In the genomic region with DNA sequence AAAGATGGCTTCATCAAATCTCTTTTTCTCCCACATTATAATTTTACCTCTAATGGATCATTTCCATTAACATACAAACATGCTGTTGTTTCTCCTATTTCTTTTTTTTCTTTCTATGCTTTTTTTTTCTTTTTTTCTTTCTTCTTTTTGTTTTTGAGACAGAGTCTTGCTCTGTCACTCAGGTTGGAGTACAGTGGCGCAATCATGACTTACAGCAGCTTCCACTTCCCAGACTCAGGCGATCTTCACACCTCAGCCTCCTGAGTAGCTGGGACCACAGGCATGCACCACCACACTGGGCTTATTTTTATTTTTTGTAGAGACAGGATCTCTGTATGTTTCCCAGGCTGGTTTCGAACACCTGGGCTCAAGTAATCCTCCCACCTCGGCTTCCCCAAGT, we compare ENCODE assay signal across 27 cellular contexts. TPM values are rescaled to one million over a fixed set of nuclear protein-coding genes. Genes with fewer than 3 reads are reported as not detected.
DNase-seq lines count a peak whose midpoint lies in the region; ATAC-seq, FAIRE-seq and TF ChIP-seq lines count a peak whose summit lies in the region.
"Had no signal": no experiment of that assay in that cellular context is flagged by ENCODE, and none has a peak within 500 bp of the region (broad histone marks: within the 10 kb centered on the region; RNA-seq: fewer than 3 reads in every experiment).

No MANE protein-coding gene starts in this region.

- H3K4me1 Mint-ChIP-seq in activated naive CD4-positive, alpha-beta T cell treated with anti-CD3 and anti-CD28 coated beads for 36 hours (ENCODE audit: low read depth) = peaks cover 4% of the 10 kb centered on the region

- H3K36me3 ChIP-seq in adrenal gland (replicated peaks in 1 of 2) (no peaks in the 10 kb centered on the region), endothelial cell of umbilical vein (ENCODE audit: control insufficient read depth in 2 of 2, extremely low read depth in 1 of 2, insufficient read depth in 2 of 2, low read length in 2 of 2) (no peaks in the 10 kb centered on the region), upper lobe of left lung (no peaks in the 10 kb centered on the region), ovary (no peaks in the 10 kb centered on the region), esophagus squamous epithelium (no peaks in the 10 kb centered on the region)
- H3K36me3 ChIP-seq: BE2C had no signal

- no peaks in the 10 kb centered on the region for H4K20me1 ChIP-seq in endothelial cell of umbilical vein (replicated peaks; ENCODE audit: control insufficient read depth, extremely low read depth, insufficient read depth, low read length)

- no peak overlapping the region for H3K9ac ChIP-seq in endothelial cell of umbilical vein (replicated peaks; ENCODE audit: extremely low read depth, insufficient read depth, low read length)
- H3K9ac ChIP-seq: KMS-11 had no signal

- TF ChIP-seq CTCF in adrenal gland (IDR thresholded peaks at IDR 0.05) (no peak), endothelial cell of umbilical vein (IDR thresholded peaks at IDR 0.05; ENCODE audit: extremely low read depth in 1 of 2, insufficient read depth in 1 of 2, low read depth in 1 of 2, low read length in 2 of 2) (no peak), upper lobe of left lung (IDR thresholded peaks at IDR 0.05) (no peak), ovary (IDR thresholded peaks at IDR 0.05) (no peak), esophagus squamous epithelium (IDR thresholded peaks at IDR 0.05) (no peak)

- no peak for DNase-seq in activated naive CD4-positive, alpha-beta T cell treated with anti-CD3 and anti-CD28 coated beads, Interleukin-2, amount 50 U/mL, for 72 hours (ENCODE audit: low spot score in 2 of 2)
- no peak for DNase-seq in activated naive CD4-positive, alpha-beta T cell treated with anti-CD3 and anti-CD28 coated beads for 36 hours
- DNase-seq in adrenal gland (peak in 1 of 7 donors; percentile 13), endothelial cell of umbilical vein (ENCODE audit: low read depth, low spot score) (no peak), OCI-M2 (lab: John Stamatoyannopoulos, UW; ENCODE audit: unreplicated experiment) (no peak), upper lobe of left lung (no peak), ovary (no peak), esophagus squamous epithelium (lab: John Stamatoyannopoulos, UW) (no peak)
- DNase-seq: 8988T; ACHN; BE2C; CD4-positive, CD25-positive, alpha-beta regulatory T cell; EL; GDM1; IMR-90; NCI-H1105 treated with DMSO at 0.1 percent for 48 hours; NCI-H146; NCI-H1930; NCI-H2107; NCI-H446; NCI-H524 treated with DMSO at 0.1 percent for 48 hours; NCI-H774; SHP77 treated with DMSO at 0.1 percent for 48 hours had no signal

- FAIRE-seq in endothelial cell of umbilical vein (lab: Jason Lieb, UNC) = peak; percentile 50
- FAIRE-seq: GM12878 had no signal

- no peak overlapping the region for H3K4me3 Mint-ChIP-seq in activated naive CD4-positive, alpha-beta T cell treated with anti-CD3 and anti-CD28 coated beads for 36 hours
- H3K4me3 Mint-ChIP-seq: GM23338 had no signal

- no peaks in the 10 kb centered on the region for H3K27me3 Mint-ChIP-seq in activated naive CD4-positive, alpha-beta T cell treated with anti-CD3 and anti-CD28 coated beads for 36 hours (ENCODE audit: low read depth)
- H3K27me3 Mint-ChIP-seq: CD4-positive, CD25-positive, alpha-beta regulatory T cell had no signal

- CTCF ChIA-PET in activated naive CD4-positive, alpha-beta T cell treated with anti-CD3 and anti-CD28 coated beads for 36 hours (lab: Charles Lee) = no interaction called here
- CTCF ChIA-PET in endothelial cell of umbilical vein (lab: Charles Lee) = no interaction called here

- no peaks in the 10 kb centered on the region for H3K9me1 ChIP-seq in endothelial cell of umbilical vein (replicated peaks; ENCODE audit: control insufficient read depth, extremely low read depth, insufficient read depth, low read length)

- 78 to 93% (median 90%) methylated on average over 4 of the region's 4 CpGs for WGBS in adrenal gland, 4 donors
- WGBS in upper lobe of left lung, 2 donors = 89 to 90% methylated on average over 4 of the region's 4 CpGs
- WGBS in ovary, 3 donors = 87 to 94% (median 90%) methylated on average over 4 of the region's 4 CpGs
- WGBS in esophagus squamous epithelium, 2 donors = 75 to 86% methylated on average over 4 of the region's 4 CpGs

- H3K9me3 Mint-ChIP-seq in activated naive CD4-positive, alpha-beta T cell treated with anti-CD3 and anti-CD28 coated beads, Interleukin-2, amount 50 U/mL, for 72 hours = no peaks in the 10 kb centered on the region
- H3K9me3 Mint-ChIP-seq in activated naive CD4-positive, alpha-beta T cell treated with anti-CD3 and anti-CD28 coated beads for 36 hours = no peaks in the 10 kb centered on the region
- H3K9me3 Mint-ChIP-seq: CD4-positive, CD25-positive, alpha-beta regulatory T cell; GM23338 had no signal

- H3K27me3 ChIP-seq in adrenal gland = no peaks in the 10 kb centered on the region
- H3K27me3 ChIP-seq in endothelial cell of umbilical vein (ENCODE audit: control insufficient read depth in 2 of 2, insufficient read depth in 2 of 2, low read length in 2 of 2) = no peaks in the 10 kb centered on the region
- no peaks in the 10 kb centered on the region for H3K27me3 ChIP-seq in upper lobe of left lung
- no peaks in the 10 kb centered on the region for H3K27me3 ChIP-seq in ovary
- no peaks in the 10 kb centered on the region for H3K27me3 ChIP-seq in esophagus squamous epithelium
- H3K27me3 ChIP-seq: BE2C had no signal

- no peaks in the 10 kb centered on the region for H3K9me3 ChIP-seq in adrenal gland (replicated peaks in 1 of 3)
- H3K9me3 ChIP-seq in endothelial cell of umbilical vein (replicated peaks; ENCODE audit: control insufficient read depth, insufficient read depth, low read length) = no peaks in the 10 kb centered on the region
- H3K9me3 ChIP-seq in upper lobe of left lung = no peaks in the 10 kb centered on the region
- H3K9me3 ChIP-seq in ovary = no peaks in the 10 kb centered on the region
- H3K9me3 ChIP-seq in esophagus squamous epithelium = no peaks in the 10 kb centered on the region
- H3K9me3 ChIP-seq: BE2C had no signal

- intact Hi-C loops in activated naive CD4-positive, alpha-beta T cell treated with anti-CD3 and anti-CD28 coated beads for 36 hours (cut with micrococcal nuclease) = no loop called here
- intact Hi-C loops in adrenal gland (cut with DNase I) (loop anchor here in 1 of 2 donors (10.0 kb wide), 1 partner anchor 415 kb away; no protein-coding TSS in a partner anchor), endothelial cell of umbilical vein (cut with micrococcal nuclease) (no loop called here), ovary (cut with DNase I) (loop anchor here in 1 of 4 donors (10.0 kb wide), 1 partner anchor 425 kb away; no protein-coding TSS in a partner anchor), esophagus squamous epithelium (cut with DNase I) (no loop called here)

- H3K36me3 Mint-ChIP-seq in activated naive CD4-positive, alpha-beta T cell treated with anti-CD3 and anti-CD28 coated beads, Interleukin-2, amount 50 U/mL, for 72 hours = no peaks in the 10 kb centered on the region
- H3K36me3 Mint-ChIP-seq in activated naive CD4-positive, alpha-beta T cell treated with anti-CD3 and anti-CD28 coated beads for 36 hours (ENCODE audit: low read depth) = peaks cover 2% of the 10 kb centered on the region
- H3K36me3 Mint-ChIP-seq: CD4-positive, CD25-positive, alpha-beta regulatory T cell had no signal

- no peak overlapping the region for H3K4me3 ChIP-seq in adrenal gland
- no peak overlapping the region for H3K4me3 ChIP-seq in endothelial cell of umbilical vein (replicated peaks in 1 of 3; ENCODE audit: insufficient read depth in 1 of 3, low read depth in 1 of 3, low read length in 3 of 3)
- H3K4me3 ChIP-seq in upper lobe of left lung = no peak overlapping the region
- H3K4me3 ChIP-seq in ovary = no peak overlapping the region
- no peak overlapping the region for H3K4me3 ChIP-seq in esophagus squamous epithelium
- H3K4me3 ChIP-seq: GM12878, GM23338 had no signal

- peak overlapping the region; percentile 5 to 8 for H3K27ac Mint-ChIP-seq in activated naive CD4-positive, alpha-beta T cell treated with anti-CD3 and anti-CD28 coated beads, Interleukin-2, amount 50 U/mL, for 72 hours
- H3K27ac Mint-ChIP-seq in activated naive CD4-positive, alpha-beta T cell treated with anti-CD3 and anti-CD28 coated beads for 36 hours = no peak overlapping the region
- H3K27ac Mint-ChIP-seq: GM23338 had no signal

- dilution Hi-C loops in endothelial cell of umbilical vein (cut with MboI; ENCODE audit: extremely low pct_ligation_motif_present, low sequenced_read_pairs) = no loop called here

- H3K27ac ChIP-seq in adrenal gland (peak overlapping the region in 3 of 5 donors; percentile 11 to 68 (median 49)), endothelial cell of umbilical vein (ENCODE audit: insufficient read depth, low read depth, low read length) (no peak overlapping the region), upper lobe of left lung (peak overlapping the region in 1 of 4 donors; percentile 58), ovary (no peak overlapping the region), esophagus squamous epithelium (no peak overlapping the region)
- H3K27ac ChIP-seq: KMS-11, RWPE1 had no signal

- TF ChIP-seq POLR2A in adrenal gland (IDR thresholded peaks at IDR 0.05) = no peak
- TF ChIP-seq POLR2A in endothelial cell of umbilical vein (IDR thresholded peaks at IDR 0.05; ENCODE audit: low read depth, low read length) = no peak
- TF ChIP-seq POLR2A in upper lobe of left lung (IDR thresholded peaks at IDR 0.05) = no peak
- TF ChIP-seq POLR2A in ovary (IDR thresholded peaks at IDR 0.05) = no peak
- no peak for TF ChIP-seq POLR2A in esophagus squamous epithelium (IDR thresholded peaks at IDR 0.05)

- ATAC-seq in activated naive CD4-positive, alpha-beta T cell treated with anti-CD3 and anti-CD28 coated beads, Interleukin-2, amount 50 U/mL, for 72 hours = no peak
- no peak for ATAC-seq in upper lobe of left lung (ENCODE audit: low FRiP score in 2 of 2)
- ATAC-seq: GM12878, GM23338 had no signal

- H3K79me2 ChIP-seq in endothelial cell of umbilical vein (ENCODE audit: control insufficient read depth, insufficient read depth, low read length) = no peaks in the 10 kb centered on the region

- TF ChIP-seq EP300 in upper lobe of left lung (IDR thresholded peaks at IDR 0.05) (no peak), ovary (IDR thresholded peaks at IDR 0.05) (no peak)

- POLR2A ChIA-PET in endothelial cell of umbilical vein (lab: Charles Lee) = no interaction called here

- BruUV-seq in endothelial cell of umbilical vein (replicated peaks; lab: Mats Ljungman, UMichigan) = no TSS peak

- no peak overlapping the region for H3K4me2 ChIP-seq in endothelial cell of umbilical vein (ENCODE audit: insufficient read depth, low read length)
- H3K4me2 ChIP-seq: GM23338, KMS-11 had no signal

- peaks cover 2 to 25% of the 10 kb centered on the region in 2 donors for H3K4me1 ChIP-seq in adrenal gland (replicated peaks in 1 of 2)
- H3K4me1 ChIP-seq in endothelial cell of umbilical vein (ENCODE audit: control insufficient read depth, extremely low read depth, insufficient read depth, low read length) = no peaks in the 10 kb centered on the region
- H3K4me1 ChIP-seq in upper lobe of left lung = peaks cover 0 to 13% (median 10%) of the 10 kb centered on the region in 4 donors
- H3K4me1 ChIP-seq in ovary (ENCODE audit: insufficient read depth) = peaks cover 7% of the 10 kb centered on the region
- H3K4me1 ChIP-seq in esophagus squamous epithelium = peaks cover 0 to 24% (median 0%) of the 10 kb centered on the region in 3 donors
- H3K4me1 ChIP-seq: BE2C had no signal

- H2AFZ ChIP-seq in endothelial cell of umbilical vein (ENCODE audit: low read depth, low read length) = no peak overlapping the region
- H2AFZ ChIP-seq: GM23338 had no signal

RNA-seq across cellular contexts. Expression of gene OPRD1, which starts 32.2 kb away (rescaled TPM):
- total RNA-seq in activated naive CD4-positive, alpha-beta T cell treated with anti-CD3 and anti-CD28 coated beads, Interleukin-2, amount 50 U/mL, for 72 hours = under 1 TPM in 1 of 2 donors, not detected in 1; 0.05 TPM
- total RNA-seq in activated naive CD4-positive, alpha-beta T cell treated with anti-CD3 and anti-CD28 coated beads for 36 hours = not detected
- total RNA-seq in adrenal gland (1 to 10 TPM in 1 of 8 donors, under 1 TPM in 3, not detected in 4; 0.15 to 1.8 (median 0.56) TPM), endothelial cell of umbilical vein (not detected in 2 replicates), upper lobe of left lung (not detected), ovary (under 1 TPM in 1 of 7 donors, not detected in 6; 0.02 TPM), esophagus squamous epithelium (not detected)
- polyA plus RNA-seq in adrenal gland (under 1 TPM; 0.17 to 0.56 (median 0.26) TPM), endothelial cell of umbilical vein (not detected in 2 replicates), ovary (not detected)
- not detected in 2 replicates for polyA plus RNA-seq in endothelial cell of umbilical vein (2011; cell fraction: cytosol; rRNA removed)
- 0.01 TPM in 1 of 2 replicates, not detected in the other for polyA plus RNA-seq in endothelial cell of umbilical vein (2011; cell fraction: nucleus; rRNA removed)
- polyA plus RNA-seq in endothelial cell of umbilical vein (2012) = 0.03 and 0.05 TPM in 2 replicates
- 0.04 TPM in 1 of 2 replicates, not detected in the other for polyA minus RNA-seq in endothelial cell of umbilical vein
- polyA minus RNA-seq in endothelial cell of umbilical vein (2011; cell fraction: cytosol; rRNA and poly(A)+ RNA removed) = not detected
- polyA minus RNA-seq in endothelial cell of umbilical vein (2011; cell fraction: nucleus; rRNA and poly(A)+ RNA removed) = not detected in 2 replicates
- total RNA-seq: CD4-positive, CD25-positive, alpha-beta regulatory T cell; GM12878 had no signal
- polyA plus RNA-seq: IMR-90 had no signal

RNA-seq across cellular contexts. Expression of gene YTHDF2, which starts 43.0 kb away (rescaled TPM):
- 10 to 100 TPM; 65.7 to 78.0 TPM for total RNA-seq in activated naive CD4-positive, alpha-beta T cell treated with anti-CD3 and anti-CD28 coated beads, Interleukin-2, amount 50 U/mL, for 72 hours
- 10 to 100 TPM; 64.9 to 66.1 TPM for total RNA-seq in activated naive CD4-positive, alpha-beta T cell treated with anti-CD3 and anti-CD28 coated beads for 36 hours
- total RNA-seq in adrenal gland (10 to 100 TPM; 45.3 to 95.0 (median 71.6) TPM), endothelial cell of umbilical vein (101 and 105 TPM in 2 replicates), upper lobe of left lung (10 to 100 TPM; 40.1 to 72.5 (median 59.0) TPM), ovary (10 to 100 TPM; 25.8 to 70.2 (median 54.8) TPM), esophagus squamous epithelium (10 to 100 TPM; 55.0 to 66.2 (median 60.7) TPM)
- polyA plus RNA-seq in adrenal gland (10 to 100 TPM; 41.0 to 75.6 (median 54.6) TPM), endothelial cell of umbilical vein (72.4 and 73.6 TPM in 2 replicates), ovary (10 to 100 TPM; 31.2 to 58.5 TPM)
- polyA plus RNA-seq in endothelial cell of umbilical vein (2011; cell fraction: cytosol; rRNA removed) = 76.7 and 81.7 TPM in 2 replicates
- polyA plus RNA-seq in endothelial cell of umbilical vein (2011; cell fraction: nucleus; rRNA removed) = 68.4 and 75.6 TPM in 2 replicates
- 62.3 and 92.5 TPM in 2 replicates for polyA plus RNA-seq in endothelial cell of umbilical vein (2012)
- 226 and 237 TPM in 2 replicates for polyA minus RNA-seq in endothelial cell of umbilical vein
- 65.3 TPM for polyA minus RNA-seq in endothelial cell of umbilical vein (2011; cell fraction: cytosol; rRNA and poly(A)+ RNA removed)
- polyA minus RNA-seq in endothelial cell of umbilical vein (2011; cell fraction: nucleus; rRNA and poly(A)+ RNA removed) = 56.2 and 66.6 TPM in 2 replicates

Comparison
In these comparisons a context has a peak if more than half of its experiments do, and no peak if none do; other contexts are left out.
1. H3K27ac ChIP-seq: peak in adrenal gland (3 of 5); none in endothelial cell of umbilical vein (single experiment), ovary (0 of 2) and esophagus squamous epithelium (0 of 4).